In the genomic region with DNA sequence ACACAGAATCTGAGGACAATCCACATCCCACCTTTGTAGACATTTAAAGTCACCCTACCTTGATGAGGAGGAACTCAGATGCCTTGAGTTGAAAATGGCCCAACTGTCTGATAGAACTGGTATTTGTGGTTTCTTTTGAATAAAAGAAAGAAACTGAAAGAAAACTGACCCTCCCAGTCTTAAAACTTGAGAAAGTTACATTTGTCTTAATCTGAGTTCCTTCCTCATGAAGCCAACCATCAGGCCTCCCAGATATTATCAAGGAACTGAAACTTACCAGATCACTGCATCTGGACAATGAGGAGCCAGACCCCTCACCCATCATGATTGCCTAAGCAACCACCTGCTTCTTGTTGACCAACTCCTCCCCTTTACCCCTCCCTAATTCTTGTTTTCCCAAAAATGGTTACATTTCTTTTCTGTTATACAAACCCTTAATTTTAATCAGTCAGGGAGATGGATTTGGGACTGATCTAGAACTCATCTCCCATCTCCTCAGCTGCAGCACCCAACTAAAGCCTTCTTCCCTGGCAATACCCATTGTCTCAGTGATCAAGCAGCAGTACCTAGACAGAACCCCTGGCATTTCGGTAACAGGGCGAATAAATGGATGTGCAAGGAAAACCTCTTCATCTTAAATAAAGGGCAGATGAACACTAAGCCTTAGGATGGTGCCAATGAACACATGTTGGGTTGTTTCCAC, we compare ENCODE assay signal across 17 cellular contexts.
DNase-seq lines count a peak whose midpoint lies in the region; ATAC-seq and TF ChIP-seq lines count a peak whose summit lies in the region.
"Had no signal": no experiment of that assay in that cellular context is flagged by ENCODE, and none has a peak within 500 bp of the region (broad histone marks: within the 10 kb centered on the region; RNA-seq: fewer than 3 reads in every experiment).

No MANE protein-coding gene starts in this region.

- H3K9me3 ChIP-seq in thyroid gland: no peaks in the 10 kb centered on the region
- H3K9me3 ChIP-seq: gastroesophageal sphincter, vagina had no signal

- H3K27me3 Mint-ChIP-seq in stimulated activated naive CD8-positive, alpha-beta T cell treated with anti-CD3 and anti-CD28 coated beads, Interleukin-15, Interleukin-2, amounts not matched to agents 100 ng/mL and 50 ng/mL, for 24 hours: no peaks in the 10 kb centered on the region
- H3K27me3 Mint-ChIP-seq in stimulated activated naive CD8-positive, alpha-beta T cell treated with anti-CD3 and anti-CD28 coated beads, Interleukin-15, amount 100 ng/mL, for 72 hours: no peaks in the 10 kb centered on the region

- H3K27ac ChIP-seq in thyroid gland: no peak overlapping the region
- H3K27ac ChIP-seq: dorsolateral prefrontal cortex, gastroesophageal sphincter, right atrium auricular region, vagina had no signal

- intact Hi-C loops in thyroid gland (cut with DNase I): no loop called here

- H3K27ac Mint-ChIP-seq in stimulated activated naive CD8-positive, alpha-beta T cell treated with anti-CD3 and anti-CD28 coated beads, Interleukin-15, Interleukin-2, amounts not matched to agents 100 ng/mL and 50 ng/mL, for 24 hours: peak overlapping the region; percentile 28
- no peak overlapping the region for H3K27ac Mint-ChIP-seq in stimulated activated naive CD8-positive, alpha-beta T cell treated with anti-CD3 and anti-CD28 coated beads, Interleukin-15, amount 100 ng/mL, for 72 hours
- H3K27ac Mint-ChIP-seq in activated naive CD4-positive, alpha-beta T cell treated with anti-CD3 and anti-CD28 coated beads, Interleukin-2, amount 50 U/mL, for 72 hours: peak overlapping the region; percentile 9 to 72

- peaks cover 54% of the 10 kb centered on the region for H3K36me3 Mint-ChIP-seq in stimulated activated naive CD8-positive, alpha-beta T cell treated with anti-CD3 and anti-CD28 coated beads, Interleukin-15, Interleukin-2, amounts not matched to agents 100 ng/mL and 50 ng/mL, for 24 hours (ENCODE audit: low read depth)
- peaks cover 50 to 75% of the 10 kb centered on the region in 2 donors for H3K36me3 Mint-ChIP-seq in activated naive CD4-positive, alpha-beta T cell treated with anti-CD3 and anti-CD28 coated beads, Interleukin-2, amount 50 U/mL, for 72 hours

- no peak for ATAC-seq in stimulated activated naive CD8-positive, alpha-beta T cell treated with anti-CD3 and anti-CD28 coated beads, Interleukin-15, amount 100 ng/mL, for 72 hours
- peak; percentile 54 for ATAC-seq in HG03175 (IDR thresholded peaks at IDR 0.05; ENCODE audit: unreplicated experiment)
- ATAC-seq in activated naive CD4-positive, alpha-beta T cell treated with anti-CD3 and anti-CD28 coated beads, Interleukin-2, amount 50 U/mL, for 72 hours: no peak
- no peak for ATAC-seq in GM19324 (IDR thresholded peaks at IDR 0.05; ENCODE audit: low FRiP score, unreplicated experiment)
- ATAC-seq: gastroesophageal sphincter had no signal

- peaks cover 37% of the 10 kb centered on the region for H3K9me3 Mint-ChIP-seq in stimulated activated naive CD8-positive, alpha-beta T cell treated with anti-CD3 and anti-CD28 coated beads, Interleukin-15, Interleukin-2, amounts not matched to agents 100 ng/mL and 50 ng/mL, for 24 hours
- peaks cover 38 to 64% of the 10 kb centered on the region in 2 donors for H3K9me3 Mint-ChIP-seq in stimulated activated naive CD8-positive, alpha-beta T cell treated with anti-CD3 and anti-CD28 coated beads, Interleukin-15, amount 100 ng/mL, for 72 hours
- peaks cover 35 to 43% of the 10 kb centered on the region in 2 donors for H3K9me3 Mint-ChIP-seq in activated naive CD4-positive, alpha-beta T cell treated with anti-CD3 and anti-CD28 coated beads, Interleukin-2, amount 50 U/mL, for 72 hours

- TF ChIP-seq POLR2A in thyroid gland (IDR thresholded peaks at IDR 0.05): no peak

- DNase-seq in stimulated activated naive CD8-positive, alpha-beta T cell treated with anti-CD3 and anti-CD28 coated beads, Interleukin-15, amount 100 ng/mL, for 72 hours: no peak
- DNase-seq in activated naive CD4-positive, alpha-beta T cell treated with anti-CD3 and anti-CD28 coated beads, Interleukin-2, amount 50 U/mL, for 72 hours (ENCODE audit: low spot score in 2 of 2): no peak
- DNase-seq in nucleus accumbens (lab: John Stamatoyannopoulos, UW): no peak
- no peak for DNase-seq in NCI-H446 (lab: John Stamatoyannopoulos, UW)
- DNase-seq in thyroid gland: no peak
- DNase-seq: activated gamma-delta T cell; C1 segment of cervical spinal cord; dorsolateral prefrontal cortex; NCI-H1092 treated with DMSO at 0.1 percent for 48 hours; NK-92 treated with Interleukin-12 subunit alpha and Interleukin-12 subunit beta, amount 100 ng/mL, for 24 hours had no signal

- no peak overlapping the region for H3K4me3 ChIP-seq in thyroid gland (replicated peaks in 1 of 3)
- H3K4me3 ChIP-seq: dorsolateral prefrontal cortex, gastroesophageal sphincter, lung, right atrium auricular region, vagina had no signal

- no peaks in the 10 kb centered on the region for H3K36me3 ChIP-seq in thyroid gland
- H3K36me3 ChIP-seq: gastroesophageal sphincter, right atrium auricular region, vagina had no signal

- H3K27me3 ChIP-seq in thyroid gland: no peaks in the 10 kb centered on the region
- H3K27me3 ChIP-seq: dorsolateral prefrontal cortex, gastroesophageal sphincter, right atrium auricular region, vagina had no signal

- no peak for TF ChIP-seq CTCF in thyroid gland (IDR thresholded peaks at IDR 0.05)

- H3K4me3 Mint-ChIP-seq in stimulated activated naive CD8-positive, alpha-beta T cell treated with anti-CD3 and anti-CD28 coated beads, Interleukin-15, Interleukin-2, amounts not matched to agents 100 ng/mL and 50 ng/mL, for 24 hours: peak overlapping the region; percentile 43
- no peak overlapping the region for H3K4me3 Mint-ChIP-seq in stimulated activated naive CD8-positive, alpha-beta T cell treated with anti-CD3 and anti-CD28 coated beads, Interleukin-15, amount 100 ng/mL, for 72 hours

- H3K4me1 ChIP-seq in thyroid gland: no peaks in the 10 kb centered on the region
- H3K4me1 ChIP-seq: gastroesophageal sphincter, right atrium auricular region had no signal

- peaks cover 53% of the 10 kb centered on the region for H3K4me1 Mint-ChIP-seq in stimulated activated naive CD8-positive, alpha-beta T cell treated with anti-CD3 and anti-CD28 coated beads, Interleukin-15, Interleukin-2, amounts not matched to agents 100 ng/mL and 50 ng/mL, for 24 hours (ENCODE audit: low read depth)
- peaks cover 25% of the 10 kb centered on the region for H3K4me1 Mint-ChIP-seq in stimulated activated naive CD8-positive, alpha-beta T cell treated with anti-CD3 and anti-CD28 coated beads, Interleukin-15, amount 100 ng/mL, for 72 hours

- WGBS in thyroid gland, 2 donors: 48 to 80% methylated on average over 2 of the region's 2 CpGs

Comparison
In these comparisons a context has a peak if more than half of its experiments do, and no peak if none do; other contexts are left out.
1. H3K27ac Mint-ChIP-seq: peak in stimulated activated naive CD8-positive, alpha-beta T cell treated with anti-CD3 and anti-CD28 coated beads, Interleukin-15, Interleukin-2, amounts not matched to agents 100 ng/mL and 50 ng/mL, for 24 hours (single experiment) and activated naive CD4-positive, alpha-beta T cell treated with anti-CD3 and anti-CD28 coated beads, Interleukin-2, amount 50 U/mL, for 72 hours (2 of 2); none in stimulated activated naive CD8-positive, alpha-beta T cell treated with anti-CD3 and anti-CD28 coated beads, Interleukin-15, amount 100 ng/mL, for 72 hours (0 of 2).